ENCODE assay signal across 8 cellular contexts in the genomic region with DNA sequence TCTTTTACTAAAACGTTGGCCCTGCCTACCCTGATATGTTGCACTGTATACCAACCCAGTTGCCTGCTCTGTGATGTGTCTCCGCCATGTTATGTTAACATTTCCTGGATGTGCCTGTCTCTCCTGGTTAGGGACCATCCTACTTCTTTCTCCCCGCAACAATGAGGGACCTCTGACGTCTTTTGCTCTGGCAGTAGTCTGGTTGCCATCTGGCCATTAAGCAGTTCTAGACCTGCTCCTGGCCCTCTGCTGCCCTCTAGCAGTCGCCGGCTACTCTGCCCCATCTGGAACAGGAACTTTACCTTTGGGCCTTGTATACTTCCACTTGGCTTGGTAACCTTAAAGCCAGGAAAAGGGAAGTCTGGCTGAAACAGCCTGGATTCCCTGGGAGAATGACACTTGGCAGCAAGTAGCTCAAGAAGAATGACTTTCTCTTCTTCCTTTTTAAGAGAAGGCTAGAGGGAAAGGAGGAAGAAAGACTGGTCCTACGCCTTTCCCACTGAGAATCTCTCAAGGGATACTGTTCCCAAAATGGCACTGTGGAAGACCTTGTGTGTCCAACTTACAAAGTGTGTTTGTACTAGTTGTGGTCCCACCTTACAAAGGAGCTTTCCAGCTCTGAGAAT.
DNase-seq lines count a peak whose midpoint lies in the region; ATAC-seq and TF ChIP-seq lines count a peak whose summit lies in the region.

No MANE protein-coding gene starts in this region.

- H3K27ac ChIP-seq in HEK293 (ENCODE audit: extremely low read depth, low read depth, low read length) (no peak overlapping the region; the same call in 1 of the 2 replicates), heart right ventricle (no peak overlapping the region)

- H3K27me3 Mint-ChIP-seq in activated CD8-positive, alpha-beta memory T cell treated with anti-CD3 and anti-CD28 coated beads, Interleukin-2, amount 10 ng/mL, durations not matched to agents 7 days and 5 days, result no peaks in the 10 kb centered on the region

- H3K36me3 Mint-ChIP-seq in activated CD8-positive, alpha-beta memory T cell treated with anti-CD3 and anti-CD28 coated beads, Interleukin-2, amount 10 ng/mL, durations not matched to agents 7 days and 5 days, result no peaks in the 10 kb centered on the region

- TF ChIP-seq CTCF in HEK293 (tag by site-specific recombination; IDR thresholded peaks at IDR 0.05) (peak; percentile 87), heart right ventricle (IDR thresholded peaks at IDR 0.05) (peak in 7 of 9 donors; percentile 28 to 47 (median 43))

- H3K27me3 ChIP-seq in heart right ventricle, result peaks cover 0 to 15% (median 0%) of the 10 kb centered on the region in 7 donors

- H3K4me1 ChIP-seq in HEK293 (ENCODE audit: control insufficient read depth, insufficient read depth, low read length), result no peaks in the 10 kb centered on the region; the same call in none of the 2 replicates
- H3K4me1 ChIP-seq in heart right ventricle, result no peaks in the 10 kb centered on the region

- H3K4me3 Mint-ChIP-seq in activated CD8-positive, alpha-beta memory T cell treated with anti-CD3 and anti-CD28 coated beads, Interleukin-2, amount 10 ng/mL, durations not matched to agents 7 days and 5 days, result no peak overlapping the region

- CTCF ChIA-PET in HEK293 (lab: Yijun Ruan, JAX), result interaction anchor here (0.6 to 6.4 kb wide), 33 partner anchors 9 to 995 kb away, joined by 3 to 74 read pairs (median 4); no protein-coding TSS in a partner anchor
- CTCF ChIA-PET in activated CD8-positive, alpha-beta memory T cell treated with anti-CD3 and anti-CD28 coated beads, Interleukin-2, amount 10 ng/mL, durations not matched to agents 7 days and 5 days (lab: Charles Lee), result interaction anchor here (0.8 to 1.7 kb wide), 5 partner anchors 10 to 1595 kb away, joined by 3 to 4 read pairs (median 3); no protein-coding TSS in a partner anchor

- H3K36me3 ChIP-seq in HEK293 (ENCODE audit: control insufficient read depth in 2 of 2, insufficient read depth in 1 of 2, low read length in 2 of 2), result no peaks in the 10 kb centered on the region; a peak in 1 of 3 replicates
- H3K36me3 ChIP-seq in heart right ventricle, result no peaks in the 10 kb centered on the region

- POLR2A ChIA-PET in HEK293 (lab: Yijun Ruan, JAX), result no interaction called here

- WGBS in heart right ventricle, 2 donors, result 49 to 61% methylated on average over 7 of the region's 7 CpGs

- H3K4me3 ChIP-seq in HEK293 (ENCODE audit: low read depth, low read length) (no peak overlapping the region), heart right ventricle (no peak overlapping the region)

- H3K9me3 ChIP-seq in HEK293 (ENCODE audit: control insufficient read depth, insufficient read depth, low read depth, low read length) (no peaks in the 10 kb centered on the region), heart right ventricle (peaks cover 0 to 10% (median 0%) of the 10 kb centered on the region in 11 donors)

- no peak overlapping the region for H3K27ac Mint-ChIP-seq in activated CD8-positive, alpha-beta memory T cell treated with anti-CD3 and anti-CD28 coated beads, Interleukin-2, amount 10 ng/mL, durations not matched to agents 7 days and 5 days

- H3K4me1 Mint-ChIP-seq in activated CD8-positive, alpha-beta memory T cell treated with anti-CD3 and anti-CD28 coated beads, Interleukin-2, amount 10 ng/mL, durations not matched to agents 7 days and 5 days, result peaks cover 12% of the 10 kb centered on the region

- H3K9me3 Mint-ChIP-seq in activated CD8-positive, alpha-beta memory T cell treated with anti-CD3 and anti-CD28 coated beads, Interleukin-2, amount 10 ng/mL, durations not matched to agents 7 days and 5 days (ENCODE audit: low read depth), result no peaks in the 10 kb centered on the region

- intact Hi-C loops in heart right ventricle (cut with DNase I), result loop anchor here in 5 of 10 donors (5.0 to 10.0 kb wide), 2 partner anchors 127 to 130 kb away; no protein-coding TSS in a partner anchor

- peak; percentile 53 for ATAC-seq in activated CD8-positive, alpha-beta memory T cell treated with anti-CD3 and anti-CD28 coated beads, Interleukin-2, amount 10 ng/mL, durations not matched to agents 7 days and 5 days
- ATAC-seq in heart right ventricle, result peak in 1 of 8 donors; percentile 75
- no peak for ATAC-seq in HG02884 (IDR thresholded peaks at IDR 0.05; ENCODE audit: unreplicated experiment)

- DNase-seq in NCI-H1417 (lab: John Stamatoyannopoulos, UW) (peak; percentile 4 to 38 (median 22)), NCI-H1417 treated with DMSO at 0.1 percent for 48 hours (lab: John Stamatoyannopoulos, UW) (no peak), NCI-H2171 (lab: John Stamatoyannopoulos, UW) (peak; percentile 59), heart right ventricle (peak; percentile 3 to 25)
- peak; percentile 50 for DNase-seq in activated CD8-positive, alpha-beta memory T cell treated with anti-CD3 and anti-CD28 coated beads, Interleukin-2, amount 10 ng/mL, durations not matched to agents 7 days and 5 days
- peak; percentile 25 to 45 for DNase-seq in stimulated activated CD4-positive, alpha-beta T cell treated with anti-CD3 and anti-CD28 coated beads, Interleukin-2, amount 100 ng/mL, for 24 hours

TF ChIP-seq in HEK293, 187 proteins besides CTCF, POLR2A, EP300 and RAD21 (continues in another document):
- TF ChIP-seq SCRT1 (tag by site-specific recombination; IDR thresholded peaks at IDR 0.05; ENCODE audit: borderline replicate concordance) (no peak), ZNF175 (tag by site-specific recombination; IDR thresholded peaks at IDR 0.05) (no peak), ZXDB (tag by site-specific recombination; IDR thresholded peaks at IDR 0.05) (no peak), ZSCAN30 (tag by site-specific recombination; IDR thresholded peaks at IDR 0.05) (peak; percentile 44; the same call in 1 of the 2 replicates), ZNF521 (tag by site-specific recombination; IDR thresholded peaks at IDR 0.05) (no peak), SALL2 (tag by site-specific recombination; IDR thresholded peaks at IDR 0.05; ENCODE audit: borderline replicate concordance) (no peak), ZNF335 (tag by site-specific recombination; conservative IDR thresholded peaks at IDR 0.05) (peak; percentile 86), ZFHX2 (tag by site-specific recombination; conservative IDR thresholded peaks at IDR 0.05) (no peak), KLF10 (tag by site-specific recombination; IDR thresholded peaks at IDR 0.05) (no peak), SP2 (tag by site-specific recombination; IDR thresholded peaks at IDR 0.05) (no peak), ZNF792 (tag by site-specific recombination; IDR thresholded peaks at IDR 0.05) (no peak), ZNF654 (tag by site-specific recombination; IDR thresholded peaks at IDR 0.05; ENCODE audit: low read depth) (peak; percentile 78), BCL11A (tag by site-specific recombination; IDR thresholded peaks at IDR 0.05; ENCODE audit: low read depth) (no peak), ZNF747 (tag by site-specific recombination; IDR thresholded peaks at IDR 0.05) (no peak), ZIC2 (tag by site-specific recombination; IDR thresholded peaks at IDR 0.05) (no peak), ZBTB48 (tag by site-specific recombination; IDR thresholded peaks at IDR 0.05) (peak; percentile 98)
- TF ChIP-seq, protein P1, sequence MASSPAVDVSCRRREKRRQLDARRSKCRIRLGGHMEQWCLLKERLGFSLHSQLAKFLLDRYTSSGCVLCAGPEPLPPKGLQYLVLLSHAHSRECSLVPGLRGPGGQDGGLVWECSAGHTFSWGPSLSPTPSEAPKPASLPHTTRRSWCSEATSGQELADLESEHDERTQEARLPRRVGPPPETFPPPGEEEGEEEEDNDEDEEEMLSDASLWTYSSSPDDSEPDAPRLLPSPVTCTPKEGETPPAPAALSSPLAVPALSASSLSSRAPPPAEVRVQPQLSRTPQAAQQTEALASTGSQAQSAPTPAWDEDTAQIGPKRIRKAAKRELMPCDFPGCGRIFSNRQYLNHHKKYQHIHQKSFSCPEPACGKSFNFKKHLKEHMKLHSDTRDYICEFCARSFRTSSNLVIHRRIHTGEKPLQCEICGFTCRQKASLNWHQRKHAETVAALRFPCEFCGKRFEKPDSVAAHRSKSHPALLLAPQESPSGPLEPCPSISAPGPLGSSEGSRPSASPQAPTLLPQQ (tag by site-specific recombination; IDR thresholded peaks at IDR 0.05), result no peak
- TF ChIP-seq, protein P2, sequence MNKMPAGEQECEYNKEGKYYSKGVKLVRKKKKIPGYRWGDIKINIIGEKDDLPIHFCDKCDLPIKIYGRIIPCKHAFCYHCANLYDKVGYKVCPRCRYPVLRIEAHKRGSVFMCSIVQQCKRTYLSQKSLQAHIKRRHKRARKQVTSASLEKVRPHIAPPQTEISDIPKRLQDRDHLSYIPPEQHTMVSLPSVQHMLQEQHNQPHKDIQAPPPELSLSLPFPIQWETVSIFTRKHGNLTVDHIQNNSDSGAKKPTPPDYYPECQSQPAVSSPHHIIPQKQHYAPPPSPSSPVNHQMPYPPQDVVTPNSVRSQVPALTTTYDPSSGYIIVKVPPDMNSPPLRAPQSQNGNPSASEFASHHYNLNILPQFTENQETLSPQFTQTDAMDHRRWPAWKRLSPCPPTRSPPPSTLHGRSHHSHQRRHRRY (tag by site-specific recombination; IDR thresholded peaks at IDR 0.05), result no peak
- TF ChIP-seq, protein P3, sequence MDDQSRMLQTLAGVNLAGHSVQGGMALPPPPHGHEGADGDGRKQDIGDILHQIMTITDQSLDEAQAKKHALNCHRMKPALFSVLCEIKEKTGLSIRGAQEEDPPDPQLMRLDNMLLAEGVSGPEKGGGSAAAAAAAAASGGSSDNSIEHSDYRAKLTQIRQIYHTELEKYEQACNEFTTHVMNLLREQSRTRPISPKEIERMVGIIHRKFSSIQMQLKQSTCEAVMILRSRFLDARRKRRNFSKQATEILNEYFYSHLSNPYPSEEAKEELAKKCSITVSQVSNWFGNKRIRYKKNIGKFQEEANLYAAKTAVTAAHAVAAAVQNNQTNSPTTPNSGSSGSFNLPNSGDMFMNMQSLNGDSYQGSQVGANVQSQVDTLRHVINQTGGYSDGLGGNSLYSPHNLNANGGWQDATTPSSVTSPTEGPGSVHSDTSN (CRISPR knock-in tag; IDR thresholded peaks at IDR 0.05), result no peak
- TF ChIP-seq, protein P4, sequence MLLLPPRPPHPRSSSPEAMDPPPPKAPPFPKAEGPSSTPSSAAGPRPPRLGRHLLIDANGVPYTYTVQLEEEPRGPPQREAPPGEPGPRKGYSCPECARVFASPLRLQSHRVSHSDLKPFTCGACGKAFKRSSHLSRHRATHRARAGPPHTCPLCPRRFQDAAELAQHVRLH (tag by site-specific recombination; IDR thresholded peaks at IDR 0.05), result no peak
